1 cellular context compared by ENCODE assay signal in the genomic region with DNA sequence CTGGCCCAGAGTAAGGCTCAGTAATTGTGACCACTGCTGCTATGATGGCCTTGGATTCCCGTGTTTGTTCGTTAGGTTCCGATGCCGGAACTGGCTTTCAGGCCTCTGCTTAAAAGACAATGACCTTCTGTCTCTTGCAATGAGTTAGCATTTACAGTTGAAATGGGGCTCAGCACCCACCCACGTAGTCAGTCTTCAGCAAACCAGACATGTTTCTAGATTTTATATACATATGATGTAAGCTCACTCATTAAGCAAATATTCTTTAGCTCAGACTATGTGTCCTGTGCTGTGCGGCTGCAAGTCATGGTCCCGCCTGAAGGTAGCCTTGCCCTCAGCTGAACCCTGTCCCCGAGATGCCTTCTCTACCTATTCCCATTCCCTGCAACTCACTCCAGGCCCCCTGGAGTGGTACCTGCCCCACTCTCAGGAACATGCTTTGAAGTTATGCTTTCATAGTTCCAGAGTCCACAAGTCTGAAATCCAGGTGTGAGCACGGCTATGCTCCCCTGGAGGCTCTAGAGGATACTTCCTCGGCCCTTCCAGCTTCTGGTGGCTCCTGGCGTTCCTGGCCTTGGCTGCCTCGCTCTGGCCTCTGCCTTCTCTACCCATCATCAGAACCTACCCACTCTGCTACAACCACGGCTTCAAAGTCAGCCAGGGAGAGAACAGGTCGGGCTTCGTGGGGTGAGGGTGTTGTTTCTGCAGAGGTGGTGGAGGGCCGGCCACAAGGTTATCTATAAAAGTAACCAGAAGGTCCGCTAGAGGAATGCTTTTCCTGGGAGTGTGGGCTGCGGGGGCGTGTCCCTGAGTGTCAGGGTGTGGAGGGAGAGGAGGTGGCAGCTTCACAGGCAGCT.
TF ChIP-seq lines count a peak whose summit lies in the region.

No MANE protein-coding gene starts in this region.

TF ChIP-seq in HepG2, 621 proteins besides CTCF, POLR2A, EP300 and RAD21 (continued from another document and continues in another):
- TF ChIP-seq GMEB1 (CRISPR knock-in tag; IDR thresholded peaks at IDR 0.05; ENCODE audit: borderline replicate concordance) (no peak; the same call in 1 of the 2 replicates), STAT6 (CRISPR knock-in tag; IDR thresholded peaks at IDR 0.05; ENCODE audit: borderline replicate concordance) (no peak), ELF4 (CRISPR knock-in tag; IDR thresholded peaks at IDR 0.05; ENCODE audit: borderline replicate concordance) (no peak), ZNF138 (CRISPR knock-in tag; IDR thresholded peaks at IDR 0.05; ENCODE audit: low read depth) (no peak), ZNF766 (CRISPR knock-in tag; IDR thresholded peaks at IDR 0.05; ENCODE audit: borderline replicate concordance) (no peak), DR1 (CRISPR knock-in tag; IDR thresholded peaks at IDR 0.05) (no peak), SMC3 (IDR thresholded peaks at IDR 0.05; ENCODE audit: low read length) (no peak), E2F2 (CRISPR knock-in tag; IDR thresholded peaks at IDR 0.05; ENCODE audit: borderline replicate concordance) (no peak), ZNF777 (CRISPR knock-in tag; IDR thresholded peaks at IDR 0.05) (no peak), ZSCAN12 (CRISPR knock-in tag; IDR thresholded peaks at IDR 0.05) (no peak), ZNF878 (CRISPR knock-in tag; IDR thresholded peaks at IDR 0.05) (0 out of 2 replicates have a peak, but pooled peaks have one; percentile 71), ZNF703 (CRISPR knock-in tag; IDR thresholded peaks at IDR 0.05; ENCODE audit: borderline replicate concordance) (no peak), ZNF30 (CRISPR knock-in tag; IDR thresholded peaks at IDR 0.05) (no peak), ZC3H4 (CRISPR knock-in tag; IDR thresholded peaks at IDR 0.05; ENCODE audit: borderline replicate concordance) (no peak; the same call in 1 of the 2 replicates), BHLHE40 (IDR thresholded peaks at IDR 0.05; ENCODE audit: low read length) (no peak), TBP (CRISPR knock-in tag; IDR thresholded peaks at IDR 0.05) (no peak), KLF13 (CRISPR knock-in tag; IDR thresholded peaks at IDR 0.05) (no peak), ZBTB38 (CRISPR knock-in tag; IDR thresholded peaks at IDR 0.05) (no peak), ZNF672 (CRISPR knock-in tag; IDR thresholded peaks at IDR 0.05) (no peak), HIVEP1 (CRISPR knock-in tag; IDR thresholded peaks at IDR 0.05) (no peak), ZNF468 (CRISPR knock-in tag; IDR thresholded peaks at IDR 0.05) (no peak), ZNF121 (CRISPR knock-in tag; IDR thresholded peaks at IDR 0.05) (no peak), FOSL1 (CRISPR knock-in tag; IDR thresholded peaks at IDR 0.05; ENCODE audit: borderline replicate concordance) (no peak), BORCS8-MEF2B (CRISPR knock-in tag; IDR thresholded peaks at IDR 0.05) (no peak), DNMT1 (CRISPR knock-in tag; IDR thresholded peaks at IDR 0.05) (no peak), PHF5A (CRISPR knock-in tag; IDR thresholded peaks at IDR 0.05; ENCODE audit: low read depth, unreplicated experiment) (no peak), SRSF4 (IDR thresholded peaks at IDR 0.05; ENCODE audit: low read depth, low read length, poor library complexity, severe bottlenecking) (no peak), GTF3A (CRISPR knock-in tag; conservative IDR thresholded peaks at IDR 0.05) (no peak), ZNF317 (CRISPR knock-in tag; IDR thresholded peaks at IDR 0.05) (no peak), ADNP (CRISPR knock-in tag; IDR thresholded peaks at IDR 0.05) (no peak), ZNF367 (CRISPR knock-in tag; IDR thresholded peaks at IDR 0.05; ENCODE audit: borderline replicate concordance) (no peak), KLF6 (CRISPR knock-in tag; IDR thresholded peaks at IDR 0.05) (no peak), NFIC (IDR thresholded peaks at IDR 0.05; ENCODE audit: low read length) (no peak), ZNF616 (CRISPR knock-in tag; IDR thresholded peaks at IDR 0.05; ENCODE audit: low read depth) (no peak), POLR2AphosphoS5 (IDR thresholded peaks at IDR 0.05; ENCODE audit: low read depth, low read length) (no peak), ZNF607 (CRISPR knock-in tag; IDR thresholded peaks at IDR 0.05; ENCODE audit: borderline replicate concordance) (no peak), ZNF296 (CRISPR knock-in tag; conservative IDR thresholded peaks at IDR 0.05) (no peak), RARG (CRISPR knock-in tag; IDR thresholded peaks at IDR 0.05; ENCODE audit: low read depth) (no peak), TSC22D2 (CRISPR knock-in tag; IDR thresholded peaks at IDR 0.05; ENCODE audit: borderline replicate concordance) (peak; percentile 33; the same call in 1 of the 2 replicates), ZFYVE20 (CRISPR knock-in tag; IDR thresholded peaks at IDR 0.05; ENCODE audit: borderline replicate concordance, low read depth) (no peak), ZNF747 (CRISPR knock-in tag; IDR thresholded peaks at IDR 0.05; ENCODE audit: borderline replicate concordance) (no peak), FOXP1 (IDR thresholded peaks at IDR 0.05) (no peak), FOXP1 (CRISPR knock-in tag; IDR thresholded peaks at IDR 0.05) (no peak)
- TF ChIP-seq, protein P1, sequence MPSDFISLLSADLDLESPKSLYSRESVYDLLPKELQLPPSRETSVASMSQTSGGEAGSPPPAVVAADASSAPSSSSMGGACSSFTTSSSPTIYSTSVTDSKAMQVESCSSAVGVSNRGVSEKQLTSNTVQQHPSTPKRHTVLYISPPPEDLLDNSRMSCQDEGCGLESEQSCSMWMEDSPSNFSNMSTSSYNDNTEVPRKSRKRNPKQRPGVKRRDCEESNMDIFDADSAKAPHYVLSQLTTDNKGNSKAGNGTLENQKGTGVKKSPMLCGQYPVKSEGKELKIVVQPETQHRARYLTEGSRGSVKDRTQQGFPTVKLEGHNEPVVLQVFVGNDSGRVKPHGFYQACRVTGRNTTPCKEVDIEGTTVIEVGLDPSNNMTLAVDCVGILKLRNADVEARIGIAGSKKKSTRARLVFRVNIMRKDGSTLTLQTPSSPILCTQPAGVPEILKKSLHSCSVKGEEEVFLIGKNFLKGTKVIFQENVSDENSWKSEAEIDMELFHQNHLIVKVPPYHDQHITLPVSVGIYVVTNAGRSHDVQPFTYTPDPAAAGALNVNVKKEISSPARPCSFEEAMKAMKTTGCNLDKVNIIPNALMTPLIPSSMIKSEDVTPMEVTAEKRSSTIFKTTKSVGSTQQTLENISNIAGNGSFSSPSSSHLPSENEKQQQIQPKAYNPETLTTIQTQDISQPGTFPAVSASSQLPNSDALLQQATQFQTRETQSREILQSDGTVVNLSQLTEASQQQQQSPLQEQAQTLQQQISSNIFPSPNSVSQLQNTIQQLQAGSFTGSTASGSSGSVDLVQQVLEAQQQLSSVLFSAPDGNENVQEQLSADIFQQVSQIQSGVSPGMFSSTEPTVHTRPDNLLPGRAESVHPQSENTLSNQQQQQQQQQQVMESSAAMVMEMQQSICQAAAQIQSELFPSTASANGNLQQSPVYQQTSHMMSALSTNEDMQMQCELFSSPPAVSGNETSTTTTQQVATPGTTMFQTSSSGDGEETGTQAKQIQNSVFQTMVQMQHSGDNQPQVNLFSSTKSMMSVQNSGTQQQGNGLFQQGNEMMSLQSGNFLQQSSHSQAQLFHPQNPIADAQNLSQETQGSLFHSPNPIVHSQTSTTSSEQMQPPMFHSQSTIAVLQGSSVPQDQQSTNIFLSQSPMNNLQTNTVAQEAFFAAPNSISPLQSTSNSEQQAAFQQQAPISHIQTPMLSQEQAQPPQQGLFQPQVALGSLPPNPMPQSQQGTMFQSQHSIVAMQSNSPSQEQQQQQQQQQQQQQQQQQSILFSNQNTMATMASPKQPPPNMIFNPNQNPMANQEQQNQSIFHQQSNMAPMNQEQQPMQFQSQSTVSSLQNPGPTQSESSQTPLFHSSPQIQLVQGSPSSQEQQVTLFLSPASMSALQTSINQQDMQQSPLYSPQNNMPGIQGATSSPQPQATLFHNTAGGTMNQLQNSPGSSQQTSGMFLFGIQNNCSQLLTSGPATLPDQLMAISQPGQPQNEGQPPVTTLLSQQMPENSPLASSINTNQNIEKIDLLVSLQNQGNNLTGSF (CRISPR knock-in tag; IDR thresholded peaks at IDR 0.05): no peak
- TF ChIP-seq, protein P2, sequence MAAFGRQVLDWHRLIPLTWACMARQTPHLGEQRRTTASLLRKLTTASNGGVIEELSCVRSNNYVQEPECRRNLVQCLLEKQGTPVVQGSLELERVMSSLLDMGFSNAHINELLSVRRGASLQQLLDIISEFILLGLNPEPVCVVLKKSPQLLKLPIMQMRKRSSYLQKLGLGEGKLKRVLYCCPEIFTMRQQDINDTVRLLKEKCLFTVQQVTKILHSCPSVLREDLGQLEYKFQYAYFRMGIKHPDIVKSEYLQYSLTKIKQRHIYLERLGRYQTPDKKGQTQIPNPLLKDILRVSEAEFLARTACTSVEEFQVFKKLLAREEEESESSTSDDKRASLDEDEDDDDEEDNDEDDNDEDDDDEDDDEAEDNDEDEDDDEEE (CRISPR knock-in tag; IDR thresholded peaks at IDR 0.05): no peak
- TF ChIP-seq, protein P3, sequence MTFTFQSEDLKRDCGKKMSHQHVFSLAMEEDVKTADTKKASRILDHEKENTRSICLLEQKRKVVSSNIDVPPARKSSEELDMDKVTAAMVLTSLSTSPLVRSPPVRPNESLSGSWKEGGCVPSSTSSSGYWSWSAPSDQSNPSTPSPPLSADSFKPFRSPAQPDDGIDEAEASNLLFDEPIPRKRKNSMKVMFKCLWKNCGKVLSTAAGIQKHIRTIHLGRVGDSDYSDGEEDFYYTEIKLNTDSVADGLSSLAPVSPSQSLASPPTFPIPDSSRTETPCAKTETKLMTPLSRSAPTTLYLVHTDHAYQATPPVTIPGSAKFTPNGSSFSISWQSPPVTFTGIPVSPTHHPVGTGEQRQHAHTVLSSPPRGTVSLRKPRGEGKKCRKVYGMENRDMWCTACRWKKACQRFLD (CRISPR knock-in tag; IDR thresholded peaks at IDR 0.05; ENCODE audit: borderline replicate concordance): no peak
- TF ChIP-seq, protein P4, sequence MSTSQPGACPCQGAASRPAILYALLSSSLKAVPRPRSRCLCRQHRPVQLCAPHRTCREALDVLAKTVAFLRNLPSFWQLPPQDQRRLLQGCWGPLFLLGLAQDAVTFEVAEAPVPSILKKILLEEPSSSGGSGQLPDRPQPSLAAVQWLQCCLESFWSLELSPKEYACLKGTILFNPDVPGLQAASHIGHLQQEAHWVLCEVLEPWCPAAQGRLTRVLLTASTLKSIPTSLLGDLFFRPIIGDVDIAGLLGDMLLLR (CRISPR knock-in tag; IDR thresholded peaks at IDR 0.05): no peak
- TF ChIP-seq, protein P5, sequence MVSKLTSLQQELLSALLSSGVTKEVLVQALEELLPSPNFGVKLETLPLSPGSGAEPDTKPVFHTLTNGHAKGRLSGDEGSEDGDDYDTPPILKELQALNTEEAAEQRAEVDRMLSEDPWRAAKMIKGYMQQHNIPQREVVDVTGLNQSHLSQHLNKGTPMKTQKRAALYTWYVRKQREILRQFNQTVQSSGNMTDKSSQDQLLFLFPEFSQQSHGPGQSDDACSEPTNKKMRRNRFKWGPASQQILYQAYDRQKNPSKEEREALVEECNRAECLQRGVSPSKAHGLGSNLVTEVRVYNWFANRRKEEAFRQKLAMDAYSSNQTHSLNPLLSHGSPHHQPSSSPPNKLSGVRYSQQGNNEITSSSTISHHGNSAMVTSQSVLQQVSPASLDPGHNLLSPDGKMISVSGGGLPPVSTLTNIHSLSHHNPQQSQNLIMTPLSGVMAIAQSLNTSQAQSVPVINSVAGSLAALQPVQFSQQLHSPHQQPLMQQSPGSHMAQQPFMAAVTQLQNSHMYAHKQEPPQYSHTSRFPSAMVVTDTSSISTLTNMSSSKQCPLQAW (CRISPR knock-in tag; IDR thresholded peaks at IDR 0.05): peak; percentile 30
- TF ChIP-seq, protein P6, sequence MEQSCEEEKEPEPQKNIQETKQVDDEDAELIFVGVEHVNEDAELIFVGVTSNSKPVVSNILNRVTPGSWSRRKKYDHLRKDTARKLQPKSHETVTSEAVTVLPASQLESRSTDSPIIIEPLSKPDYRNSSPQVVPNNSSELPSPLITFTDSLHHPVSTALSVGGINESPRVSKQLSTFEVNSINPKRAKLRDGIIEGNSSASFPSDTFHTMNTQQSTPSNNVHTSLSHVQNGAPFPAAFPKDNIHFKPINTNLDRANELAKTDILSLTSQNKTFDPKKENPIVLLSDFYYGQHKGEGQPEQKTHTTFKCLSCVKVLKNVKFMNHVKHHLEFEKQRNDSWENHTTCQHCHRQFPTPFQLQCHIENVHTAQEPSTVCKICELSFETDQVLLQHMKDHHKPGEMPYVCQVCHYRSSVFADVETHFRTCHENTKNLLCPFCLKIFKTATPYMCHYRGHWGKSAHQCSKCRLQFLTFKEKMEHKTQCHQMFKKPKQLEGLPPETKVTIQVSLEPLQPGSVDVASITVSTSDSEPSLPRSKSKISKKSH (CRISPR knock-in tag; IDR thresholded peaks at IDR 0.05; ENCODE audit: borderline replicate concordance): no peak
